In the genomic region with DNA sequence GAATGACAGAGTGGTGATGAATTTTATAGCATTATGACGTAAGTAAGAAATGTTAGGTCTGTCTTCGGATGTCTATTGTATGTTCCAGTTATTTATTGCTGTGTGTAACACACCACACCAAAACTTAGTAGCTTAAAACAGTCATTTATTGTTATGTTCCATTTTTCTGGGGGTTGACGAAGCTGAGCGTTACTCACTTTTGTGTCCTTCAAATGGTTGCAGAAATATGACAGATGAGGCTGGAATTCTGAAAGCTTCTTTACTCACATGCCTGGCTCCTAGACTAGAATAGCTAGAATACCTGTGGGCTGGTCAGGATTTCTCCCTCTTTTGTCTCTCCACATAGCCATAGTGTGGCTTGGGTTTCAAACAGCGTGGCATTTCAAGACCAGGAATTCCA, we compare ENCODE assay signal across 11 cellular contexts.
DNase-seq lines count a peak whose midpoint lies in the region; ATAC-seq lines count a peak whose summit lies in the region.
"Had no signal": no experiment of that assay in that cellular context is flagged by ENCODE, and none has a peak within 500 bp of the region (broad histone marks: within the 10 kb centered on the region; RNA-seq: fewer than 3 reads in every experiment).

No MANE protein-coding gene starts in this region.

- H3K27me3 Mint-ChIP-seq in stimulated activated naive CD8-positive, alpha-beta T cell treated with anti-CD3 and anti-CD28 coated beads, Interleukin-15, Interleukin-2, amounts not matched to agents 100 ng/mL and 50 ng/mL, for 24 hours = no peaks in the 10 kb centered on the region

- peaks cover 65% of the 10 kb centered on the region for H3K4me1 Mint-ChIP-seq in stimulated activated naive CD8-positive, alpha-beta T cell treated with anti-CD3 and anti-CD28 coated beads, Interleukin-15, Interleukin-2, amounts not matched to agents 100 ng/mL and 50 ng/mL, for 24 hours (ENCODE audit: low read depth)

- H3K9me3 Mint-ChIP-seq in stimulated activated naive CD8-positive, alpha-beta T cell treated with anti-CD3 and anti-CD28 coated beads, Interleukin-15, Interleukin-2, amounts not matched to agents 100 ng/mL and 50 ng/mL, for 24 hours = peaks cover 8% of the 10 kb centered on the region

- no peaks in the 10 kb centered on the region for H3K36me3 ChIP-seq in MG63
- H3K36me3 ChIP-seq: BLaER1 treated with 17β-estradiol and CSF1 and Interleukin-3, amounts not matched to agents 10 nM and 100 nM had no signal

- ATAC-seq in stimulated activated naive CD8-positive, alpha-beta T cell treated with anti-CD3 and anti-CD28 coated beads, Interleukin-15, Interleukin-2, amounts not matched to agents 100 U/mL and 50 U/mL, for 24 hours = no peak

- no peaks in the 10 kb centered on the region for H3K9me3 ChIP-seq in MG63
- H3K9me3 ChIP-seq: BLaER1 treated with 17β-estradiol and CSF1 and Interleukin-3, amounts not matched to agents 10 nM and 100 nM had no signal

- DNase-seq in stimulated activated naive CD8-positive, alpha-beta T cell treated with anti-CD3 and anti-CD28 coated beads, Interleukin-15, Interleukin-2, amounts not matched to agents 100 U/mL and 50 U/mL, for 24 hours = no peak
- DNase-seq in SW480 (ENCODE audit: low spot score) (peak; percentile 68), fibroblast of peridontal ligament (ENCODE audit: extremely low read depth) (peak; percentile 64), SHP77 treated with DMSO at 0.1 percent for 48 hours (lab: John Stamatoyannopoulos, UW) (no peak), MG63 (no peak), NCI-H2081 treated with DMSO at 0.1 percent for 48 hours (lab: John Stamatoyannopoulos, UW) (no peak), hippocampal formation (lab: John Stamatoyannopoulos, UW) (no peak)
- DNase-seq: cortex of kidney, NCI-H146 had no signal

- peak overlapping the region; percentile 74 for H3K27ac Mint-ChIP-seq in stimulated activated naive CD8-positive, alpha-beta T cell treated with anti-CD3 and anti-CD28 coated beads, Interleukin-15, Interleukin-2, amounts not matched to agents 100 ng/mL and 50 ng/mL, for 24 hours

- no peak overlapping the region for H3K4me3 ChIP-seq in MG63
- H3K4me3 ChIP-seq: BLaER1 treated with 17β-estradiol and CSF1 and Interleukin-3, amounts not matched to agents 10 nM and 100 nM had no signal

- H3K27me3 ChIP-seq in MG63 = no peaks in the 10 kb centered on the region
- H3K27me3 ChIP-seq: BLaER1 treated with 17β-estradiol and CSF1 and Interleukin-3, amounts not matched to agents 10 nM and 100 nM had no signal

- no peak overlapping the region for H3K4me3 Mint-ChIP-seq in stimulated activated naive CD8-positive, alpha-beta T cell treated with anti-CD3 and anti-CD28 coated beads, Interleukin-15, Interleukin-2, amounts not matched to agents 100 ng/mL and 50 ng/mL, for 24 hours

- peaks cover under 1% of the 10 kb centered on the region for H3K36me3 Mint-ChIP-seq in stimulated activated naive CD8-positive, alpha-beta T cell treated with anti-CD3 and anti-CD28 coated beads, Interleukin-15, Interleukin-2, amounts not matched to agents 100 ng/mL and 50 ng/mL, for 24 hours (ENCODE audit: low read depth)

Comparison
In these comparisons a context has a peak if more than half of its experiments do, and no peak if none do; other contexts are left out.
1. DNase-seq: peak in SW480 (single experiment) and fibroblast of peridontal ligament (single experiment); none in stimulated activated naive CD8-positive, alpha-beta T cell treated with anti-CD3 and anti-CD28 coated beads, Interleukin-15, Interleukin-2, amounts not matched to agents 100 U/mL and 50 U/mL, for 24 hours (single experiment), SHP77 treated with DMSO at 0.1 percent for 48 hours (single experiment), MG63 (single experiment), NCI-H2081 treated with DMSO at 0.1 percent for 48 hours (single experiment) and hippocampal formation (0 of 2).